Comparison of ENCODE assay signal across 30 cellular contexts in genomic region chr11:111759375-111759774, GRCh38. TPM values are rescaled to one million over a fixed set of nuclear protein-coding genes. Genes with fewer than 3 reads are reported as not detected.
DNase-seq lines count a peak whose midpoint lies in the region; ATAC-seq and TF ChIP-seq lines count a peak whose summit lies in the region.
"Had no signal": no experiment of that assay in that cellular context is flagged by ENCODE, and none has a peak within 500 bp of the region (broad histone marks: within the 10 kb centered on the region; RNA-seq: fewer than 3 reads in every experiment).

No MANE protein-coding gene starts in this region.

- peaks cover 2 to 77% (median 67%) of the 10 kb centered on the region in 5 donors for H3K4me1 ChIP-seq in subcutaneous abdominal adipose tissue (ENCODE audit: control insufficient read depth in 5 of 5, insufficient read depth in 5 of 5, low read length in 5 of 5)

- intact Hi-C loops in Right ventricle myocardium superior (cut with DNase I), result no loop called here
- intact Hi-C loops in Right ventricle myocardium inferior (cut with DNase I), result loop anchor here (2.0 kb wide), 1 partner anchor 25 kb away; no protein-coding TSS in a partner anchor
- intact Hi-C loops in dorsolateral prefrontal cortex (cut with DNase I), result no loop called here

- peak; percentile 38 for ATAC-seq in Right ventricle myocardium superior (ENCODE audit: poor library complexity)
- ATAC-seq in Right ventricle myocardium inferior, result no peak
- ATAC-seq: activated CD8-positive, alpha-beta T cell treated with anti-CD3 and anti-CD28 coated beads for 36 hours; GM23338; SK-N-SH treated with all-trans-retinoic acid at 6 μM for 48 hours; stimulated activated effector memory CD8-positive, alpha-beta T cell treated with anti-CD3 and anti-CD28 coated beads, Interleukin-12 subunit alpha, Interleukin-12 subunit beta, amount 100 ng/mL, for 72 hours; T-helper 17 cell; upper lobe of right lung had no signal

- H3K27ac ChIP-seq in dorsolateral prefrontal cortex, result peak overlapping the region in 35 of 59 donors; percentile 1 to 92 (median 32)
- peak overlapping the region; percentile 98 for H3K27ac ChIP-seq in subcutaneous abdominal adipose tissue (ENCODE audit: low read depth, low read length)
- H3K27ac ChIP-seq: 22Rv1, HL-60, suprapubic skin, upper lobe of right lung had no signal

- peak overlapping the region in 3 of 5 donors; percentile 18 to 64 (median 25) for H3K9ac ChIP-seq in subcutaneous abdominal adipose tissue (ENCODE audit: low read length in 5 of 5)

- H3K9me3 ChIP-seq in subcutaneous abdominal adipose tissue (ENCODE audit: control insufficient read depth in 5 of 5, low read length in 5 of 5), result no peaks in the 10 kb centered on the region
- H3K9me3 ChIP-seq: suprapubic skin, upper lobe of right lung had no signal

- no peak for DNase-seq in Right ventricle myocardium superior
- no peak for DNase-seq in Right ventricle myocardium inferior (ENCODE audit: missing footprints)
- no peak for DNase-seq in dorsolateral prefrontal cortex
- DNase-seq in myocyte (ENCODE audit: low read depth), result peak; percentile 61
- DNase-seq in superior temporal gyrus (ENCODE audit: extremely low spot score), result no peak
- no peak for DNase-seq in T-helper 9 cell
- no peak for DNase-seq in activated CD4-positive, alpha-beta T cell treated with anti-CD3 and anti-CD28 coated beads for 48 hours
- DNase-seq: activated CD4-positive, alpha-beta T cell treated with anti-CD3 and anti-CD28 coated beads for 1 hour; activated CD8-positive, alpha-beta T cell treated with anti-CD3 and anti-CD28 coated beads for 36 hours; activated effector memory CD4-positive, alpha-beta T cell treated with Interleukin-2 at 50 U/mL for 16 hours; activated naive CD8-positive, alpha-beta T cell treated with anti-CD3 and anti-CD28 coated beads for 36 hours; CD4-positive, alpha-beta memory T cell; cerebellar nuclear complex; DMS 273 treated with DMSO at 0.1 percent for 48 hours; head of caudate nucleus; Karpas-422; mesendoderm; MV-4-11; NCI-H146; NCI-H446 treated with DMSO at 0.1 percent for 48 hours; stimulated activated CD4-positive, alpha-beta T cell treated with anti-CD3 and anti-CD28 coated beads, Interleukin-2, amount 100 ng/mL, for 48 hours; T-helper 17 cell; upper lobe of right lung had no signal

- no peak overlapping the region for H3K4me3 ChIP-seq in dorsolateral prefrontal cortex
- H3K4me3 ChIP-seq in subcutaneous abdominal adipose tissue (ENCODE audit: low read depth in 1 of 5, low read length in 5 of 5), result no peak overlapping the region
- H3K4me3 ChIP-seq: GM23338, suprapubic skin, upper lobe of right lung had no signal

- peaks cover 49 to 91% (median 65%) of the 10 kb centered on the region in 5 donors for H3K36me3 ChIP-seq in subcutaneous abdominal adipose tissue (ENCODE audit: control insufficient read depth in 5 of 5, insufficient read depth in 5 of 5, low read length in 5 of 5)

- TF ChIP-seq CTCF in dorsolateral prefrontal cortex (IDR thresholded peaks at IDR 0.05 in 54 of 56, conservative IDR thresholded peaks at IDR 0.05 in 2 of 56; ENCODE audit: low read depth in 1 of 56, partially characterized antibody in 56 of 56), result no peak

- H3K27me3 ChIP-seq in dorsolateral prefrontal cortex (no peaks in the 10 kb centered on the region), subcutaneous abdominal adipose tissue (ENCODE audit: control insufficient read depth in 5 of 5, insufficient read depth in 4 of 5, low read length in 5 of 5) (no peaks in the 10 kb centered on the region)
- H3K27me3 ChIP-seq: suprapubic skin, upper lobe of right lung had no signal

RNA-seq across cellular contexts. Expression of gene PPP2R1B, which starts 6.8 kb away (rescaled TPM):
- total RNA-seq in Right ventricle myocardium superior (7.7 TPM), Right ventricle myocardium inferior (7.8 TPM), dorsolateral prefrontal cortex (10 to 100 TPM; 19.2 to 62.5 (median 34.1) TPM), myocyte (12.7 and 15.7 TPM in 2 replicates)
- polyA plus RNA-seq in myocyte (2012), result 8.8 TPM
